11 cellular contexts compared by ENCODE assay signal in the genomic region with DNA sequence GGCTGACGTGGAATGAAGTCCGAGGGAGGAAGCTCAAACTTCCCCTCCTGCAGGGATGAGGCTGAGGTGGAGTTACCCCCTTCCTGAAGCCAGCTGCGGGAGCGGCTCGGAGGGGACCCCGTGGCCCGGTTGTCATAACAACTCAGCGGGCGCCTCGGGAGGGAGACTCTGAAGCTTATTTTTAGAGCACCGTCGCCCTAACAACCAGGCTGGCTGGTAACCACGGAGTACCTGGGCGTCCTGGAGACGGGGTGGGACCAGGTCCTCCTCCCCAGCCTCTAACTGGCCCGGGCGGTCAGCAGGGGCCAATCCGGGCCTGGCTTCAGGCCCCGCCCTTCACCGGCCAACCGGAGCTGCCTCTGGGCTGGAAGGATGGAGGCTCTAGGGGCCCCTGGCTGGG. TPM values are rescaled to one million over a fixed set of nuclear protein-coding genes. Genes with fewer than 3 reads are reported as not detected.
DNase-seq lines count a peak whose midpoint lies in the region; ATAC-seq, FAIRE-seq and TF ChIP-seq lines count a peak whose summit lies in the region.
"Had no signal": no experiment of that assay in that cellular context is flagged by ENCODE, and none has a peak within 500 bp of the region (broad histone marks: within the 10 kb centered on the region; RNA-seq: fewer than 3 reads in every experiment).

No MANE protein-coding gene starts in this region.

- no peak overlapping the region for H2BK120ac ChIP-seq in H1 (replicated peaks; ENCODE audit: low read depth, low read length)
- H2BK120ac ChIP-seq in neuronal stem cell (ENCODE audit: low read depth, low read length) = no peak overlapping the region

- H3K4me1 Mint-ChIP-seq in endothelial cell (ENCODE audit: unreplicated experiment) = no peaks in the 10 kb centered on the region

- no peak overlapping the region for H4K5ac ChIP-seq in H1 (ENCODE audit: insufficient read length, low read depth, low read length)

- H3K4me1 ChIP-seq in H1 (replicated peaks in 1 of 4; ENCODE audit: control insufficient read depth in 3 of 4, insufficient read depth in 4 of 4, low read length in 3 of 4) (peaks cover 2 to 12% (median 7%) of the 10 kb centered on the region in 4 experiments; a peak in 5 of 7 replicates), neuronal stem cell (ENCODE audit: control insufficient read depth in 2 of 2, insufficient read depth in 1 of 2, low read depth in 1 of 2, low read length in 2 of 2) (peaks cover 21 to 42% of the 10 kb centered on the region in 2 donors)

- ATAC-seq in HG03354 (IDR thresholded peaks at IDR 0.05; ENCODE audit: poor library complexity, severe bottlenecking, unreplicated experiment) = no peak
- no peak for ATAC-seq in HG02938 (IDR thresholded peaks at IDR 0.05; ENCODE audit: unreplicated experiment)

- POLR2A ChIA-PET in H1 (lab: Charles Lee; ENCODE audit: partially characterized antibody) = interaction anchor here (0.8 to 1.1 kb wide), 3 partner anchors 10 to 18 kb away, joined by 3 read pairs; no protein-coding TSS in a partner anchor

- H3K9ac ChIP-seq in H1 (replicated peaks in 1 of 4; ENCODE audit: extremely low read depth in 1 of 4, low read depth in 3 of 4, low read length in 3 of 4) = no peak overlapping the region
- H3K9ac ChIP-seq in neuronal stem cell (ENCODE audit: low read depth, low read length, poor library complexity) = no peak overlapping the region

- H2BK15ac ChIP-seq in H1 (ENCODE audit: low read length) (no peak overlapping the region), neuronal stem cell (ENCODE audit: low read length) (no peak overlapping the region)

- no peaks in the 10 kb centered on the region for H3K36me3 Mint-ChIP-seq in endothelial cell (ENCODE audit: low read depth, unreplicated experiment)
- H3K36me3 Mint-ChIP-seq: naive thymus-derived CD4-positive, alpha-beta T cell had no signal

- no peak; a peak in 1 of 3 replicates for TF ChIP-seq EP300 in H1 (IDR thresholded peaks at IDR 0.05; ENCODE audit: borderline replicate concordance in 1 of 2, low read depth in 2 of 2, low read length in 2 of 2)

- no peaks in the 10 kb centered on the region; a peak in 1 of 8 replicates for H3K36me3 ChIP-seq in H1 (ENCODE audit: control insufficient read depth in 2 of 4, insufficient read depth in 4 of 4, low read length in 3 of 4)
- H3K36me3 ChIP-seq in neuronal stem cell (replicated peaks in 1 of 2; ENCODE audit: control insufficient read depth in 2 of 2, insufficient read depth in 2 of 2, low read length in 2 of 2) = peaks cover 0 to 18% of the 10 kb centered on the region in 2 donors

- DNase-seq in ELF-1 (ENCODE audit: low read depth, low spot score) = peak; percentile 45
- DNase-seq in NCI-H2171 (lab: John Stamatoyannopoulos, UW) = peak; percentile 83
- DNase-seq in H1 (ENCODE audit: low read depth in 1 of 2, low spot score in 2 of 2) = peak in 1 of 2 experiments; percentile 82
- peak; percentile 78 for DNase-seq in neuronal stem cell (ENCODE audit: low spot score)
- DNase-seq in endothelial cell (ENCODE audit: low spot score) = no peak
- no peak for DNase-seq in globus pallidus (ENCODE audit: low spot score)
- DNase-seq: naive thymus-derived CD4-positive, alpha-beta T cell had no signal

- H2BK5ac ChIP-seq in H1 (ENCODE audit: low read depth, low read length) = no peak overlapping the region
- H2BK5ac ChIP-seq in neuronal stem cell (ENCODE audit: low read length) = no peak overlapping the region

- H4K91ac ChIP-seq in H1 (replicated peaks; ENCODE audit: insufficient read length, low read length) (no peak overlapping the region), neuronal stem cell (ENCODE audit: low read depth, low read length, poor library complexity) (no peak overlapping the region)

- CTCF ChIA-PET in H1 (lab: Charles Lee; ENCODE audit: partially characterized antibody) = interaction anchor here (0.6 to 6.0 kb wide), 17 partner anchors 15 to 166 kb away, joined by 3 to 42 read pairs (median 4); partner anchors contain the start of gene SLC38A8

- H4K20me1 ChIP-seq in H1 (replicated peaks in 1 of 2; ENCODE audit: control insufficient read depth in 1 of 2, insufficient read depth in 2 of 2, low read length in 2 of 2) = peaks cover 0 to 2% of the 10 kb centered on the region in 2 experiments

- H4K8ac ChIP-seq in H1 (ENCODE audit: extremely low read depth, insufficient read depth, low read length) (no peak overlapping the region), neuronal stem cell (ENCODE audit: low read depth, low read length) (no peak overlapping the region)

- H3K9me3 ChIP-seq in H1 (ENCODE audit: insufficient read depth in 2 of 2, low read depth in 1 of 2, low read length in 1 of 2) (no peaks in the 10 kb centered on the region; a peak in 1 of 4 replicates), neuronal stem cell (replicated peaks in 1 of 2; ENCODE audit: control insufficient read depth in 2 of 2, insufficient read depth in 1 of 2, low read depth in 1 of 2, low read length in 2 of 2) (no peaks in the 10 kb centered on the region)

- no peak for TF ChIP-seq CTCF in H1 (IDR thresholded peaks at IDR 0.05; ENCODE audit: control extremely low read depth in 1 of 3, insufficient read depth in 1 of 3, low read depth in 1 of 3, low read length in 3 of 3)
- no peak for TF ChIP-seq CTCF in endothelial cell (IDR thresholded peaks at IDR 0.05; ENCODE audit: unreplicated experiment)

- H3K23me2 ChIP-seq in H1 (ENCODE audit: low read depth, low read length) = no peaks in the 10 kb centered on the region

- no peak for TF ChIP-seq POLR2A in H1 (IDR thresholded peaks at IDR 0.05; ENCODE audit: control extremely low read depth in 1 of 2, low read depth in 2 of 2, low read length in 2 of 2)

- no peak overlapping the region for H3K56ac ChIP-seq in H1 (replicated peaks; ENCODE audit: insufficient read length, low read depth, low read length)

- no peak overlapping the region for H3K27ac Mint-ChIP-seq in endothelial cell (ENCODE audit: unreplicated experiment)
- H3K27ac Mint-ChIP-seq: naive thymus-derived CD4-positive, alpha-beta T cell had no signal

- WGBS in H1 (ENCODE audit: extremely low coverage in 1 of 2, insufficient coverage in 1 of 2, insufficient read length in 1 of 2, insufficient replicate concordance in 2 of 2, low coverage in 1 of 2, low lambda C conversion rate in 2 of 2, missing lambda C conversion rate in 1 of 2), 2 experiments = 26% methylated on average over 20 of the region's 21 CpGs; no CpG with 5 or more reads in 1 of the 2 experiments
- no CpG with 5 or more reads among the region's 21 CpGs for WGBS in neuronal stem cell (ENCODE audit: extremely low coverage in 2 of 2, insufficient read length in 2 of 2, insufficient replicate concordance in 1 of 2), 2 donors

- no peak overlapping the region for H3K4ac ChIP-seq in H1 (replicated peaks; ENCODE audit: insufficient read length, low read depth, low read length)
- no peak overlapping the region for H3K4ac ChIP-seq in neuronal stem cell (ENCODE audit: low read length)

- no peak overlapping the region for H3K14ac ChIP-seq in H1 (ENCODE audit: insufficient read length)
- H3K14ac ChIP-seq in neuronal stem cell (ENCODE audit: low read length) = no peak overlapping the region

- no peak overlapping the region; the same call in 1 of the 2 replicates for H3K18ac ChIP-seq in H1 (ENCODE audit: extremely low read depth, low read length)
- no peak overlapping the region for H3K18ac ChIP-seq in neuronal stem cell (ENCODE audit: low read length)

- no peaks in the 10 kb centered on the region for H3K9me3 Mint-ChIP-seq in endothelial cell (ENCODE audit: unreplicated experiment)

- H3K27me3 Mint-ChIP-seq in endothelial cell (ENCODE audit: unreplicated experiment) = peaks cover 3% of the 10 kb centered on the region

- H3K79me1 ChIP-seq in H1 (ENCODE audit: low read depth, low read length) = no peaks in the 10 kb centered on the region
- peaks cover 6% of the 10 kb centered on the region for H3K79me1 ChIP-seq in neuronal stem cell (ENCODE audit: low read depth, low read length)

- H3K27me3 ChIP-seq in H1 (replicated peaks in 1 of 4; ENCODE audit: control insufficient read depth in 3 of 4, extremely low read depth in 1 of 4, insufficient read depth in 3 of 4, low read length in 3 of 4) (no peaks in the 10 kb centered on the region), neuronal stem cell (ENCODE audit: control insufficient read depth in 3 of 3, insufficient read depth in 3 of 3, low read depth in 1 of 3, low read length in 3 of 3) (no peaks in the 10 kb centered on the region)

- TF ChIP-seq RAD21 in H1 (IDR thresholded peaks at IDR 0.05 in 1 of 2, conservative IDR thresholded peaks at IDR 0.05 in 1 of 2; ENCODE audit: low read depth in 2 of 2, low read length in 2 of 2) = no peak

- no peak overlapping the region for H3K4me3 Mint-ChIP-seq in endothelial cell (ENCODE audit: unreplicated experiment)

- H2AFZ ChIP-seq in H1 (ENCODE audit: low read length) (no peak overlapping the region), neuronal stem cell (ENCODE audit: low read length) (peak overlapping the region; percentile 19)

- FAIRE-seq in H1 (lab: Jason Lieb, UNC) = no peak

- no peak overlapping the region for H3K27ac ChIP-seq in H1 (ENCODE audit: low read depth, low read length)
- no peak overlapping the region for H3K27ac ChIP-seq in neuronal stem cell (replicated peaks; ENCODE audit: low read length)
- H3K27ac ChIP-seq: epithelial cell of prostate had no signal

- no peak overlapping the region for H2BK12ac ChIP-seq in H1 (ENCODE audit: low read depth, low read length)
- H2BK12ac ChIP-seq in neuronal stem cell (ENCODE audit: low read length) = no peak overlapping the region

- H2BK20ac ChIP-seq in H1 (ENCODE audit: low read length) = no peak overlapping the region

- H3K4me2 ChIP-seq in H1 (ENCODE audit: insufficient read depth in 1 of 2, low read depth in 2 of 2, low read length in 2 of 2) (peak overlapping the region in 1 of 2 experiments; percentile 56; a peak in 2 of 4 replicates), neuronal stem cell (ENCODE audit: insufficient read depth, low read length, poor library complexity, severe bottlenecking) (peak overlapping the region; percentile 35)

- no peaks in the 10 kb centered on the region for H3K79me2 ChIP-seq in H1 (ENCODE audit: control insufficient read depth in 1 of 2, insufficient read depth in 2 of 2, low read length in 2 of 2)

- H3K23ac ChIP-seq in H1 (ENCODE audit: insufficient read length) (no peak overlapping the region), neuronal stem cell (ENCODE audit: low read depth, low read length, poor library complexity) (no peak overlapping the region)

- H3K4me3 ChIP-seq in H1 (ENCODE audit: extremely low read depth in 1 of 4, insufficient read depth in 2 of 4, low read depth in 3 of 4, low read length in 4 of 4) (peak overlapping the region in 1 of 4 experiments; percentile 42; a peak in 2 of 8 replicates), neuronal stem cell (ENCODE audit: low read length in 2 of 2) (no peak overlapping the region)

- H2AK5ac ChIP-seq in H1 (ENCODE audit: low read depth, low read length) = no peak overlapping the region
- H2AK5ac ChIP-seq in neuronal stem cell (ENCODE audit: low read depth, low read length) = no peak overlapping the region

RNA-seq across cellular contexts. Expression of gene NECAB2, which starts 27.7 kb away (rescaled TPM):
- 2.0 and 3.6 TPM in 2 replicates for total RNA-seq in H1 (2021; fragmentation: NEBNext Ultra II Directional; extraction: Animal tissue kit (Norgen Biotek cat#: 25700))
- 4.2 and 7.5 TPM in 2 replicates for polyA plus RNA-seq in H1 (2011; rRNA removed)
- 5.4 TPM for polyA plus RNA-seq in H1 (2011; cell fraction: cytosol; rRNA removed)
- 27.9 TPM for polyA plus RNA-seq in H1 (2011; cell fraction: nucleus; rRNA removed)
- polyA plus RNA-seq in H1 (2012, experiment 1 of 2) = 3.8 to 7.5 TPM (median 5.9 TPM) in 4 replicates
- polyA plus RNA-seq in H1 (2012, experiment 2 of 2) = 2.7 TPM
- polyA plus RNA-seq in H1 (2013, experiment 1 of 2) = 3.8 TPM
- 4.0 TPM for polyA plus RNA-seq in H1 (2013, experiment 2 of 2)
- polyA minus RNA-seq in H1 (2011; rRNA and poly(A)+ RNA removed) = 2.3 and 3.2 TPM in 2 replicates
- polyA minus RNA-seq in H1 (2011; cell fraction: cytosol; rRNA and poly(A)+ RNA removed) = 2.6 TPM
- 4.1 TPM for polyA minus RNA-seq in H1 (2011; cell fraction: nucleus; rRNA and poly(A)+ RNA removed)
- polyA plus RNA-seq in neuronal stem cell (2013, experiment 1 of 2) = 23.1 TPM
- polyA plus RNA-seq in neuronal stem cell (2013, experiment 2 of 2) = 20.8 TPM
- 1.2 TPM for total RNA-seq in endothelial cell (ENCODE audit: unreplicated experiment)
- total RNA-seq: Daoy; naive thymus-derived CD4-positive, alpha-beta T cell had no signal
- polyA plus RNA-seq: naive thymus-derived CD4-positive, alpha-beta T cell had no signal

RNA-seq across cellular contexts. Expression of gene OSGIN1, which starts 42.7 kb away (rescaled TPM):
- 0.48 and 0.58 TPM in 2 replicates for total RNA-seq in H1 (2021; fragmentation: NEBNext Ultra II Directional; extraction: Animal tissue kit (Norgen Biotek cat#: 25700))
- 0.76 and 1.5 TPM in 2 replicates for polyA plus RNA-seq in H1 (2011; rRNA removed)
- 1.2 TPM for polyA plus RNA-seq in H1 (2011; cell fraction: cytosol; rRNA removed)
- polyA plus RNA-seq in H1 (2011; cell fraction: nucleus; rRNA removed) = 2.4 TPM
- polyA plus RNA-seq in H1 (2012, experiment 1 of 2) = 0.53 to 0.86 TPM (median 0.70 TPM) in 4 replicates
- polyA plus RNA-seq in H1 (2012, experiment 2 of 2) = 0.34 TPM
- polyA plus RNA-seq in H1 (2013, experiment 1 of 2) = 0.34 TPM
- 0.48 TPM for polyA plus RNA-seq in H1 (2013, experiment 2 of 2)
- 0.16 and 0.22 TPM in 2 replicates for polyA minus RNA-seq in H1 (2011; rRNA and poly(A)+ RNA removed)
- polyA minus RNA-seq in H1 (2011; cell fraction: cytosol; rRNA and poly(A)+ RNA removed) = 0.59 TPM
- polyA minus RNA-seq in H1 (2011; cell fraction: nucleus; rRNA and poly(A)+ RNA removed) = 2.5 TPM
- polyA plus RNA-seq in neuronal stem cell (2013, experiment 1 of 2) = 0.20 TPM
- 0.25 TPM for polyA plus RNA-seq in neuronal stem cell (2013, experiment 2 of 2)
- 0.31 TPM for total RNA-seq in endothelial cell (ENCODE audit: unreplicated experiment)

RNA-seq across cellular contexts. Expression of gene SLC38A8, which starts 46.8 kb away (rescaled TPM):
- not detected in 2 replicates for total RNA-seq in H1 (2021; fragmentation: NEBNext Ultra II Directional; extraction: Animal tissue kit (Norgen Biotek cat#: 25700))
- polyA plus RNA-seq in H1 (2011; rRNA removed) = 0.08 TPM in 1 of 2 replicates, not detected in the other
- polyA plus RNA-seq in H1 (2011; cell fraction: cytosol; rRNA removed) = not detected
- polyA plus RNA-seq in H1 (2011; cell fraction: nucleus; rRNA removed) = not detected
- polyA plus RNA-seq in H1 (2012, experiment 1 of 2) = not detected in 4 replicates
- polyA plus RNA-seq in H1 (2012, experiment 2 of 2) = not detected
- not detected for polyA plus RNA-seq in H1 (2013, experiment 1 of 2)
- polyA plus RNA-seq in H1 (2013, experiment 2 of 2) = 0.15 TPM
- polyA minus RNA-seq in H1 (2011; rRNA and poly(A)+ RNA removed) = not detected in 2 replicates
- not detected for polyA minus RNA-seq in H1 (2011; cell fraction: cytosol; rRNA and poly(A)+ RNA removed)
- polyA minus RNA-seq in H1 (2011; cell fraction: nucleus; rRNA and poly(A)+ RNA removed) = not detected
- polyA plus RNA-seq in neuronal stem cell (2013, experiment 1 of 2) = 0.32 TPM
- 0.18 TPM for polyA plus RNA-seq in neuronal stem cell (2013, experiment 2 of 2)
- not detected for total RNA-seq in endothelial cell (ENCODE audit: unreplicated experiment)
- total RNA-seq: Daoy; naive thymus-derived CD4-positive, alpha-beta T cell had no signal
- polyA plus RNA-seq: naive thymus-derived CD4-positive, alpha-beta T cell had no signal

Comparison
In these comparisons a context has a peak if more than half of its experiments do, and no peak if none do; other contexts are left out.
1. DNase-seq: peak in ELF-1 (single experiment), NCI-H2171 (single experiment) and neuronal stem cell (single experiment); none in endothelial cell (single experiment) and globus pallidus (single experiment).